In the genomic region with DNA sequence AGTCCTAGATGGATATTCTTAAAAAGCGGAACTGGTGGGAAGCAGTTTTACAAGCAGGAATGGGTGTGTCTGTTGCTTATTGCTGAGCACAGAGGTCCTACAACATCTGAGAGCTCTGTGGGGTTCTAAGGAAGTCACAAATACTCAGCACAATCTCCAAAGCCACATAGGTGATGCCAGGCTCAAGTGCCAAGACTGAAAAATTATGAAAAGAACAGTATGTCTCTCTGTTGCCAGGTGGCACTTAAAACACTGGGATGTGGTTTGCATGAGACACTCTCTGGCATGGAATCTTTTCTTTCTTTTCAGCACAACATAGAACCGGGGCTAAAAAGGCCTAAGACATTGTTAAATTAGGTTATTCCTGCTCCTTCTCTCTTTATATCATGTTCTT, we compare ENCODE assay signal across 15 cellular contexts.
A peak's percentile ranks its signal among the peaks of the same experiment; 100 is the strongest.
DNase-seq lines count a peak whose midpoint lies in the region; ATAC-seq, FAIRE-seq and TF ChIP-seq lines count a peak whose summit lies in the region.
"Had no signal": no experiment of that assay in that cellular context is flagged by ENCODE, and none has a peak within 500 bp of the region (broad histone marks: within the 10 kb centered on the region; RNA-seq: fewer than 3 reads in every experiment).

No MANE protein-coding gene starts in this region.

- no peaks in the 10 kb centered on the region for H3K27me3 ChIP-seq in endothelial cell of umbilical vein (ENCODE audit: control insufficient read depth in 2 of 2, insufficient read depth in 2 of 2, low read length in 2 of 2)
- H3K27me3 ChIP-seq: right atrium auricular region had no signal

- dilution Hi-C loops in endothelial cell of umbilical vein (cut with MboI; ENCODE audit: extremely low pct_ligation_motif_present, low sequenced_read_pairs) = no loop called here

- H3K9me1 ChIP-seq in endothelial cell of umbilical vein (replicated peaks; ENCODE audit: control insufficient read depth, extremely low read depth, insufficient read depth, low read length) = no peaks in the 10 kb centered on the region

- BruUV-seq in endothelial cell of umbilical vein (replicated peaks; lab: Mats Ljungman, UMichigan) = no TSS peak

- H3K27ac ChIP-seq in endothelial cell of umbilical vein (ENCODE audit: insufficient read depth, low read depth, low read length) = no peak overlapping the region
- H3K27ac ChIP-seq: right atrium auricular region had no signal

- no peak for DNase-seq in T-helper 1 cell
- no peak for DNase-seq in endothelial cell of umbilical vein (ENCODE audit: low read depth, low spot score)
- DNase-seq in myocyte (ENCODE audit: low read depth) = peak; percentile 26
- no peak for DNase-seq in posterior vena cava (ENCODE audit: low spot score)
- no peak for DNase-seq in HuH-7.5 (ENCODE audit: low spot score)
- no peak for DNase-seq in NCI-H187 (lab: John Stamatoyannopoulos, UW)
- DNase-seq: activated CD4-positive, alpha-beta T cell treated with anti-CD3 and anti-CD28 coated beads, Interleukin-2, amount 50 U/mL, for 4 hours; Kasumi-1; NCI-H2081 treated with DMSO at 0.1 percent for 48 hours had no signal

- H3K27me3 Mint-ChIP-seq in T-helper 1 cell treated with Interleukin-12 subunit alpha and Interleukin-12 subunit beta and Interleukin-4 antibody, amounts not matched to agents 30 μg/mL and 1 μg/mL, for 36 hours (ENCODE audit: low read depth) = peaks cover 17% of the 10 kb centered on the region

- POLR2A ChIA-PET in endothelial cell of umbilical vein (lab: Charles Lee) = no interaction called here

- H3K4me3 Mint-ChIP-seq in T-helper 1 cell treated with Interleukin-12 subunit alpha and Interleukin-12 subunit beta and Interleukin-4 antibody, amounts not matched to agents 30 μg/mL and 1 μg/mL, for 36 hours = no peak overlapping the region

- peaks cover 41% of the 10 kb centered on the region for H3K4me1 Mint-ChIP-seq in T-helper 1 cell treated with Interleukin-12 subunit alpha and Interleukin-12 subunit beta and Interleukin-4 antibody, amounts not matched to agents 30 μg/mL and 1 μg/mL, for 36 hours (ENCODE audit: low read depth)

- no peak overlapping the region for H3K4me2 ChIP-seq in endothelial cell of umbilical vein (ENCODE audit: insufficient read depth, low read length)

- ATAC-seq in HG02610 (IDR thresholded peaks at IDR 0.05; ENCODE audit: unreplicated experiment) = no peak

- TF ChIP-seq CTCF in endothelial cell of umbilical vein (IDR thresholded peaks at IDR 0.05; ENCODE audit: extremely low read depth in 1 of 2, insufficient read depth in 1 of 2, low read depth in 1 of 2, low read length in 2 of 2) = no peak

- FAIRE-seq in endothelial cell of umbilical vein (lab: Jason Lieb, UNC) = no peak
- FAIRE-seq: A204.1, D721Med, endometrium had no signal

- no peaks in the 10 kb centered on the region for H3K79me2 ChIP-seq in endothelial cell of umbilical vein (ENCODE audit: control insufficient read depth, insufficient read depth, low read length)

- no peaks in the 10 kb centered on the region for H4K20me1 ChIP-seq in endothelial cell of umbilical vein (replicated peaks; ENCODE audit: control insufficient read depth, extremely low read depth, insufficient read depth, low read length)

- H3K36me3 Mint-ChIP-seq in T-helper 1 cell treated with Interleukin-12 subunit alpha and Interleukin-12 subunit beta and Interleukin-4 antibody, amounts not matched to agents 30 μg/mL and 1 μg/mL, for 36 hours (ENCODE audit: low read depth) = peaks cover 3% of the 10 kb centered on the region

- H3K4me1 ChIP-seq in endothelial cell of umbilical vein (ENCODE audit: control insufficient read depth, extremely low read depth, insufficient read depth, low read length) = peaks cover 43% of the 10 kb centered on the region

- H3K9ac ChIP-seq in endothelial cell of umbilical vein (replicated peaks; ENCODE audit: extremely low read depth, insufficient read depth, low read length) = no peak overlapping the region

- H3K9me3 ChIP-seq in endothelial cell of umbilical vein (replicated peaks; ENCODE audit: control insufficient read depth, insufficient read depth, low read length) = no peaks in the 10 kb centered on the region
- H3K9me3 ChIP-seq: right atrium auricular region had no signal

- intact Hi-C loops in endothelial cell of umbilical vein (cut with micrococcal nuclease) = loop anchor here (5.0 kb wide), 2 partner anchors 85 to 165 kb away; no protein-coding TSS in a partner anchor
- intact Hi-C loops in posterior vena cava (cut with DNase I) = no loop called here

- CTCF ChIA-PET in endothelial cell of umbilical vein (lab: Charles Lee) = no interaction called here

- TF ChIP-seq POLR2A in endothelial cell of umbilical vein (IDR thresholded peaks at IDR 0.05; ENCODE audit: low read depth, low read length) = no peak

- peak overlapping the region; percentile 62 for H2AFZ ChIP-seq in endothelial cell of umbilical vein (ENCODE audit: low read depth, low read length)

- H3K36me3 ChIP-seq in endothelial cell of umbilical vein (ENCODE audit: control insufficient read depth in 2 of 2, extremely low read depth in 1 of 2, insufficient read depth in 2 of 2, low read length in 2 of 2) = no peaks in the 10 kb centered on the region
- H3K36me3 ChIP-seq: right atrium auricular region had no signal

- no peak overlapping the region for H3K4me3 ChIP-seq in endothelial cell of umbilical vein (replicated peaks in 1 of 3; ENCODE audit: insufficient read depth in 1 of 3, low read depth in 1 of 3, low read length in 3 of 3)
- H3K4me3 ChIP-seq: right atrium auricular region had no signal

- peaks cover 9% of the 10 kb centered on the region for H3K9me3 Mint-ChIP-seq in T-helper 1 cell treated with Interleukin-12 subunit alpha and Interleukin-12 subunit beta and Interleukin-4 antibody, amounts not matched to agents 30 μg/mL and 1 μg/mL, for 36 hours

- peak overlapping the region; percentile 15 for H3K27ac Mint-ChIP-seq in T-helper 1 cell treated with Interleukin-12 subunit alpha and Interleukin-12 subunit beta and Interleukin-4 antibody, amounts not matched to agents 30 μg/mL and 1 μg/mL, for 36 hours

TF ChIP-seq in endothelial cell of umbilical vein, 7 proteins besides CTCF, POLR2A, EP300 and RAD21:
- TF ChIP-seq, protein P1, sequence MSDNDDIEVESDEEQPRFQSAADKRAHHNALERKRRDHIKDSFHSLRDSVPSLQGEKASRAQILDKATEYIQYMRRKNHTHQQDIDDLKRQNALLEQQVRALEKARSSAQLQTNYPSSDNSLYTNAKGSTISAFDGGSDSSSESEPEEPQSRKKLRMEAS (IDR thresholded peaks at IDR 0.05; ENCODE audit: insufficient read depth, insufficient read length) = no peak
- TF ChIP-seq EZH2 (IDR thresholded peaks at IDR 0.05; ENCODE audit: borderline replicate concordance, low read depth, low read length, severe bottlenecking) = no peak
- TF ChIP-seq GATA2 (IDR thresholded peaks at IDR 0.05; ENCODE audit: insufficient read depth, insufficient read length, low read depth, low read length) = no peak
- no peak for TF ChIP-seq MYC (IDR thresholded peaks at IDR 0.05; ENCODE audit: low read depth, low read length)
- no peak for TF ChIP-seq JUN (IDR thresholded peaks at IDR 0.05; ENCODE audit: borderline replicate concordance, insufficient read depth, insufficient read length, low read depth)
- no peak for TF ChIP-seq FOS (IDR thresholded peaks at IDR 0.05; ENCODE audit: borderline replicate concordance, insufficient read depth, low read length)
- no peak for TF ChIP-seq POLR2AphosphoS5 (IDR thresholded peaks at IDR 0.05; ENCODE audit: insufficient read depth, low read depth, low read length)
